ENCODE assay signal across 28 cellular contexts in genomic region chr22:19146215-19146968, GRCh38. TPM values are rescaled to one million over a fixed set of nuclear protein-coding genes. Genes with fewer than 3 reads are reported as not detected.
DNase-seq lines count a peak whose midpoint lies in the region; ATAC-seq and TF ChIP-seq lines count a peak whose summit lies in the region.
"Had no signal": no experiment of that assay in that cellular context is flagged by ENCODE, and none has a peak within 500 bp of the region (broad histone marks: within the 10 kb centered on the region; RNA-seq: fewer than 3 reads in every experiment).

No MANE protein-coding gene starts in this region.

- no peak overlapping the region for H3K4me3 Mint-ChIP-seq in activated CD8-positive, alpha-beta T cell treated with anti-CD3 and anti-CD28 coated beads for 36 hours
- no peak overlapping the region for H3K4me3 Mint-ChIP-seq in activated CD8-positive, alpha-beta T cell treated with anti-CD3 and anti-CD28 coated beads, Interleukin-2, amount 10 ng/mL, durations not matched to agents 7 days and 5 days
- H3K4me3 Mint-ChIP-seq: activated B cell treated with CpG ODN at 0.5 μM for 24 hours; activated CD4-positive, alpha-beta memory T cell treated with anti-CD3 and anti-CD28 coated beads, Interleukin-2, amount 10 ng/mL, durations not matched to agents 7 days and 5 days; activated T-cell treated with anti-CD3 and anti-CD28 coated beads, Interleukin-2, amount 50 U/mL, for 24 hours; natural killer cell; stimulated activated effector memory CD8-positive, alpha-beta T cell treated with anti-CD3 and anti-CD28 coated beads, Interleukin-12 subunit alpha, Interleukin-12 subunit beta, amount 100 ng/mL, for 72 hours had no signal

- peaks cover 41% of the 10 kb centered on the region for H3K27me3 ChIP-seq in osteoblast (ENCODE audit: insufficient read depth, low read length)
- H3K27me3 ChIP-seq in thyroid gland: peaks cover 14% of the 10 kb centered on the region
- peaks cover 4% of the 10 kb centered on the region for H3K27me3 ChIP-seq in ovary

- no peak overlapping the region for H3K4me2 ChIP-seq in OCI-LY7 (ENCODE audit: low read length)
- H3K4me2 ChIP-seq in osteoblast (ENCODE audit: insufficient read depth, low read length): no peak overlapping the region
- H3K4me2 ChIP-seq: SK-N-SH had no signal

- no peak overlapping the region for H3K27ac Mint-ChIP-seq in activated CD8-positive, alpha-beta T cell treated with anti-CD3 and anti-CD28 coated beads for 36 hours
- no peak overlapping the region for H3K27ac Mint-ChIP-seq in activated CD8-positive, alpha-beta T cell treated with anti-CD3 and anti-CD28 coated beads, Interleukin-2, amount 10 ng/mL, durations not matched to agents 7 days and 5 days
- H3K27ac Mint-ChIP-seq: activated B cell treated with CpG ODN at 0.5 μM for 24 hours; activated CD4-positive, alpha-beta memory T cell treated with anti-CD3 and anti-CD28 coated beads, Interleukin-2, amount 10 ng/mL, durations not matched to agents 7 days and 5 days; activated T-cell treated with anti-CD3 and anti-CD28 coated beads, Interleukin-2, amount 50 U/mL, for 24 hours; natural killer cell; stimulated activated effector memory CD8-positive, alpha-beta T cell treated with anti-CD3 and anti-CD28 coated beads, Interleukin-12 subunit alpha, Interleukin-12 subunit beta, amount 100 ng/mL, for 72 hours; T-helper 2 cell treated with Interferon-gamma antibody and Interleukin-4, amounts not matched to agents 5 μg/mL and 100 μg/mL, for 36 hours had no signal

- TF ChIP-seq EP300 in ovary (IDR thresholded peaks at IDR 0.05): no peak

- H2AFZ ChIP-seq in OCI-LY7 (ENCODE audit: low read length): no peak overlapping the region
- H2AFZ ChIP-seq in osteoblast (ENCODE audit: low read length): no peak overlapping the region

- H3K79me2 ChIP-seq in OCI-LY7 (ENCODE audit: insufficient read depth, low read depth, low read length): peaks cover 13% of the 10 kb centered on the region; the same call in 1 of the 2 replicates
- H3K79me2 ChIP-seq in osteoblast (ENCODE audit: insufficient read depth, low read length): peaks cover 23% of the 10 kb centered on the region

- no peak overlapping the region for H3K27ac ChIP-seq in OCI-LY7 (ENCODE audit: low read depth, low read length, poor library complexity, severe bottlenecking)
- H3K27ac ChIP-seq in osteoblast (ENCODE audit: low read depth, low read length): no peak overlapping the region
- H3K27ac ChIP-seq in thyroid gland: no peak overlapping the region
- H3K27ac ChIP-seq in ovary: no peak overlapping the region
- H3K27ac ChIP-seq: cardiac muscle cell, heart left ventricle, Peyer's patch, suprapubic skin had no signal

- no peaks in the 10 kb centered on the region for H3K9me3 Mint-ChIP-seq in activated CD8-positive, alpha-beta T cell treated with anti-CD3 and anti-CD28 coated beads for 36 hours
- no peaks in the 10 kb centered on the region for H3K9me3 Mint-ChIP-seq in activated CD8-positive, alpha-beta T cell treated with anti-CD3 and anti-CD28 coated beads, Interleukin-2, amount 10 ng/mL, durations not matched to agents 7 days and 5 days (ENCODE audit: insufficient read depth)
- H3K9me3 Mint-ChIP-seq: activated B cell treated with CpG ODN at 0.5 μM for 24 hours; activated CD4-positive, alpha-beta memory T cell treated with anti-CD3 and anti-CD28 coated beads, Interleukin-2, amount 10 ng/mL, durations not matched to agents 7 days and 5 days; activated T-cell treated with anti-CD3 and anti-CD28 coated beads, Interleukin-2, amount 50 U/mL, for 24 hours; natural killer cell; stimulated activated effector memory CD8-positive, alpha-beta T cell treated with anti-CD3 and anti-CD28 coated beads, Interleukin-12 subunit alpha, Interleukin-12 subunit beta, amount 100 ng/mL, for 72 hours; T-helper 2 cell treated with Interferon-gamma antibody and Interleukin-4, amounts not matched to agents 5 μg/mL and 100 μg/mL, for 36 hours had no signal

- POLR2A ChIA-PET in activated CD8-positive, alpha-beta T cell treated with anti-CD3 and anti-CD28 coated beads for 36 hours (lab: Charles Lee): interaction anchor here (0.9 to 1.0 kb wide), 2 partner anchors 10 to 106 kb away, joined by 3 to 4 read pairs; no protein-coding TSS in a partner anchor
- POLR2A ChIA-PET in activated CD8-positive, alpha-beta T cell treated with anti-CD3 and anti-CD28 coated beads, Interleukin-2, amount 10 ng/mL, durations not matched to agents 7 days and 5 days (lab: Charles Lee): no interaction called here
- POLR2A ChIA-PET in OCI-LY7 (lab: Charles Lee): interaction anchor here (0.6 to 0.7 kb wide), 3 partner anchors 20 to 773 kb away, joined by 3 to 5 read pairs (median 3); no protein-coding TSS in a partner anchor

- H3K9me3 ChIP-seq in OCI-LY7 (ENCODE audit: low read length): no peaks in the 10 kb centered on the region
- H3K9me3 ChIP-seq in osteoblast (ENCODE audit: low read depth, low read length): no peaks in the 10 kb centered on the region
- no peaks in the 10 kb centered on the region for H3K9me3 ChIP-seq in thyroid gland
- H3K9me3 ChIP-seq in ovary: peaks cover 0 to under 1% of the 10 kb centered on the region in 2 donors
- H3K9me3 ChIP-seq: heart left ventricle, SK-N-SH, suprapubic skin had no signal

- H4K20me1 ChIP-seq in OCI-LY7 (ENCODE audit: insufficient read depth, low read length) (no peaks in the 10 kb centered on the region), osteoblast (ENCODE audit: insufficient read depth, low read length) (peaks cover 6% of the 10 kb centered on the region)

- no peak for TF ChIP-seq POLR2A in thyroid gland (IDR thresholded peaks at IDR 0.05)
- no peak for TF ChIP-seq POLR2A in ovary (IDR thresholded peaks at IDR 0.05)

- H3K9me2 ChIP-seq in OCI-LY7 (ENCODE audit: insufficient read depth, low read length): no peaks in the 10 kb centered on the region
- H3K9me2 ChIP-seq: SK-N-SH had no signal

- TF ChIP-seq CTCF in activated CD8-positive, alpha-beta T cell treated with anti-CD3 and anti-CD28 coated beads for 36 hours (IDR thresholded peaks at IDR 0.05): no peak
- TF ChIP-seq CTCF in OCI-LY7 (conservative IDR thresholded peaks at IDR 0.05; ENCODE audit: low read length) (0 out of 2 replicates have a peak, but pooled peaks have one; percentile 21), osteoblast (IDR thresholded peaks at IDR 0.05; ENCODE audit: extremely low read depth, low read depth, low read length) (no peak), thyroid gland (IDR thresholded peaks at IDR 0.05) (no peak), ovary (IDR thresholded peaks at IDR 0.05) (no peak)

- H3K4me3 ChIP-seq in OCI-LY7 (ENCODE audit: low read depth, low read length, poor library complexity, severe bottlenecking) (no peak overlapping the region), osteoblast (ENCODE audit: insufficient read depth, low read length) (no peak overlapping the region), thyroid gland (replicated peaks in 1 of 3) (no peak overlapping the region), ovary (no peak overlapping the region)
- H3K4me3 ChIP-seq: cardiac muscle cell, heart left ventricle, Peyer's patch, suprapubic skin had no signal

- intact Hi-C loops in activated CD8-positive, alpha-beta T cell treated with anti-CD3 and anti-CD28 coated beads for 36 hours (cut with micrococcal nuclease): no loop called here
- intact Hi-C loops in OCI-LY7 (cut with micrococcal nuclease; ENCODE audit: unreplicated experiment) (loop anchor here (10.0 kb wide), 1 partner anchor 288 kb away; the partner anchor contains the start of genes HIRA and MRPL40), thyroid gland (cut with DNase I) (loop anchor here (10.0 kb wide), 2 partner anchors 288 to 478 kb away; partner anchors contain the start of genes HIRA and MRPL40), ovary (cut with DNase I) (loop anchor here in 1 of 4 donors (5.0 kb wide), 1 partner anchor 486 kb away; no protein-coding TSS in a partner anchor)

- H3K36me3 ChIP-seq in OCI-LY7 (ENCODE audit: insufficient read depth, low read length): peaks cover 8% of the 10 kb centered on the region; the same call in 1 of the 2 replicates
- H3K36me3 ChIP-seq in osteoblast (ENCODE audit: insufficient read depth, low read length): peaks cover 11% of the 10 kb centered on the region
- peaks cover 11 to 13% of the 10 kb centered on the region in 2 donors for H3K36me3 ChIP-seq in thyroid gland
- H3K36me3 ChIP-seq in ovary: no peaks in the 10 kb centered on the region

- peaks cover 11% of the 10 kb centered on the region for H3K36me3 Mint-ChIP-seq in activated CD8-positive, alpha-beta T cell treated with anti-CD3 and anti-CD28 coated beads for 36 hours (ENCODE audit: low read depth)
- peaks cover 18% of the 10 kb centered on the region for H3K36me3 Mint-ChIP-seq in activated CD8-positive, alpha-beta T cell treated with anti-CD3 and anti-CD28 coated beads, Interleukin-2, amount 10 ng/mL, durations not matched to agents 7 days and 5 days (ENCODE audit: low read depth)
- H3K36me3 Mint-ChIP-seq: natural killer cell had no signal

- no peak for ATAC-seq in activated CD8-positive, alpha-beta T cell treated with anti-CD3 and anti-CD28 coated beads for 36 hours
- ATAC-seq in activated CD8-positive, alpha-beta T cell treated with anti-CD3 and anti-CD28 coated beads, Interleukin-2, amount 10 ng/mL, durations not matched to agents 7 days and 5 days: no peak
- ATAC-seq: heart left ventricle; left lobe of liver; natural killer cell; stimulated activated effector memory CD8-positive, alpha-beta T cell treated with anti-CD3 and anti-CD28 coated beads, Interleukin-12 subunit alpha, Interleukin-12 subunit beta, amount 100 ng/mL, for 72 hours had no signal

- WGBS in thyroid gland, 2 donors: 61 to 85% methylated on average over 10 to 11 of the region's 11 CpGs
- 72 to 81% (median 74%) methylated on average over 11 of the region's 11 CpGs for WGBS in ovary, 3 donors

- peak; percentile 11 for DNase-seq in activated CD8-positive, alpha-beta T cell treated with anti-CD3 and anti-CD28 coated beads for 36 hours
- no peak for DNase-seq in activated CD8-positive, alpha-beta T cell treated with anti-CD3 and anti-CD28 coated beads, Interleukin-2, amount 10 ng/mL, durations not matched to agents 7 days and 5 days
- DNase-seq in OCI-LY7 (ENCODE audit: low spot score) (no peak), osteoblast (ENCODE audit: insufficient read length, low spot score, missing footprints) (peak; percentile 45), thyroid gland (no peak), ovary (no peak)
- DNase-seq: activated B cell treated with CpG ODN at 0.5 μM for 24 hours; activated CD4-positive, alpha-beta memory T cell treated with anti-CD3 and anti-CD28 coated beads, Interleukin-2, amount 10 ng/mL, durations not matched to agents 7 days and 5 days; activated naive CD4-positive, alpha-beta T cell treated with Interleukin-2 at 50 U/mL for 16 hours; activated T-cell treated with anti-CD3 and anti-CD28 coated beads, Interleukin-2, amount 50 U/mL, for 24 hours; amniotic stem cell; heart left ventricle; natural killer cell; NCI-H187; NCI-H345; NK-92 treated with Interleukin-12 subunit alpha and Interleukin-12 subunit beta, amount 100 ng/mL, for 24 hours; Peyer's patch; posterior cingulate gyrus; SK-N-SH had no signal

- peaks cover 14% of the 10 kb centered on the region for H3K27me3 Mint-ChIP-seq in activated CD8-positive, alpha-beta T cell treated with anti-CD3 and anti-CD28 coated beads for 36 hours
- H3K27me3 Mint-ChIP-seq in activated CD8-positive, alpha-beta T cell treated with anti-CD3 and anti-CD28 coated beads, Interleukin-2, amount 10 ng/mL, durations not matched to agents 7 days and 5 days (ENCODE audit: low read depth): peaks cover 26% of the 10 kb centered on the region

- BruUV-seq in OCI-LY7 (replicated peaks; lab: Mats Ljungman, UMichigan): no TSS peak

- CTCF ChIA-PET in activated CD8-positive, alpha-beta T cell treated with anti-CD3 and anti-CD28 coated beads for 36 hours (lab: Charles Lee): interaction anchor here (1.0 to 2.2 kb wide), 4 partner anchors 11 to 484 kb away, joined by 4 to 11 read pairs (median 6); partner anchors contain the start of gene SLC25A1
- CTCF ChIA-PET in activated CD8-positive, alpha-beta T cell treated with anti-CD3 and anti-CD28 coated beads, Interleukin-2, amount 10 ng/mL, durations not matched to agents 7 days and 5 days (lab: Charles Lee): interaction anchor here (1.3 kb wide), 1 partner anchor 37 kb away, joined by 3 read pairs; no protein-coding TSS in a partner anchor
- CTCF ChIA-PET in OCI-LY7 (lab: Charles Lee; ENCODE audit: unreplicated experiment): no interaction called here

- peaks cover 18% of the 10 kb centered on the region for H3K4me1 Mint-ChIP-seq in activated CD8-positive, alpha-beta T cell treated with anti-CD3 and anti-CD28 coated beads for 36 hours (ENCODE audit: low read depth)
- H3K4me1 Mint-ChIP-seq in activated CD8-positive, alpha-beta T cell treated with anti-CD3 and anti-CD28 coated beads, Interleukin-2, amount 10 ng/mL, durations not matched to agents 7 days and 5 days (ENCODE audit: low read depth): peaks cover 21% of the 10 kb centered on the region

- peaks cover 9% of the 10 kb centered on the region for H3K4me1 ChIP-seq in OCI-LY7 (ENCODE audit: insufficient read depth, low read length, poor library complexity, severe bottlenecking)
- peaks cover 5% of the 10 kb centered on the region for H3K4me1 ChIP-seq in osteoblast (ENCODE audit: insufficient read depth, low read length)
- H3K4me1 ChIP-seq in thyroid gland: peaks cover 5 to 17% of the 10 kb centered on the region in 2 donors
- peaks cover 2% of the 10 kb centered on the region for H3K4me1 ChIP-seq in ovary (ENCODE audit: insufficient read depth)

RNA-seq across cellular contexts. Expression of gene ESS2, which starts 1.9 kb away (rescaled TPM):
- total RNA-seq in activated CD8-positive, alpha-beta T cell treated with anti-CD3 and anti-CD28 coated beads for 36 hours: 10 to 100 TPM; 11.7 to 12.9 TPM
- 10 to 100 TPM; 18.8 to 19.6 TPM for total RNA-seq in activated CD8-positive, alpha-beta T cell treated with anti-CD3 and anti-CD28 coated beads, Interleukin-2, amount 10 ng/mL, durations not matched to agents 7 days and 5 days
- total RNA-seq in OCI-LY7 (2014; rRNA removed; shearing (Covaris generic)): 8.0 and 13.4 TPM in 2 replicates
- 14.1 and 15.7 TPM in 2 replicates for total RNA-seq in OCI-LY7 (2022)
- total RNA-seq in osteoblast: 19.4 and 22.1 TPM in 2 replicates
- 10 to 100 TPM; 12.1 to 17.7 (median 15.0) TPM for total RNA-seq in thyroid gland
- 10 to 100 TPM; 12.8 to 20.2 (median 14.0) TPM for total RNA-seq in ovary
- polyA plus RNA-seq in ovary: 10 to 100 TPM in 1 of 2 donors, 1 to 10 TPM in 1; 4.4 to 18.5 TPM

RNA-seq across cellular contexts. Expression of gene GSC2, which starts 3.7 kb away (rescaled TPM):
- total RNA-seq in activated CD8-positive, alpha-beta T cell treated with anti-CD3 and anti-CD28 coated beads for 36 hours: not detected
- total RNA-seq in activated CD8-positive, alpha-beta T cell treated with anti-CD3 and anti-CD28 coated beads, Interleukin-2, amount 10 ng/mL, durations not matched to agents 7 days and 5 days: not detected
- total RNA-seq in OCI-LY7 (2014; rRNA removed; shearing (Covaris generic)): not detected in 2 replicates
- total RNA-seq in OCI-LY7 (2022) (not detected in 2 replicates), osteoblast (not detected in 2 replicates), thyroid gland (not detected), ovary (not detected)
- polyA plus RNA-seq in ovary: not detected
- total RNA-seq: A673; activated B cell treated with CpG ODN at 0.5 μM for 24 hours; activated CD4-positive, alpha-beta memory T cell treated with anti-CD3 and anti-CD28 coated beads, Interleukin-2, amount 10 ng/mL, durations not matched to agents 7 days and 5 days; cardiac muscle cell; endothelial cell of umbilical vein; heart left ventricle; left lobe of liver; mesenteric fat pad; natural killer cell; Peyer's patch; suprapubic skin had no signal
- polyA plus RNA-seq: BJ, cardiac muscle cell, endothelial cell of umbilical vein, heart left ventricle, SK-N-SH had no signal

RNA-seq across cellular contexts. Expression of gene TSSK2, which starts 15.3 kb away (rescaled TPM):
- not detected for total RNA-seq in activated CD8-positive, alpha-beta T cell treated with anti-CD3 and anti-CD28 coated beads for 36 hours
- total RNA-seq in activated CD8-positive, alpha-beta T cell treated with anti-CD3 and anti-CD28 coated beads, Interleukin-2, amount 10 ng/mL, durations not matched to agents 7 days and 5 days: not detected
- not detected in 2 replicates for total RNA-seq in OCI-LY7 (2014; rRNA removed; shearing (Covaris generic))
- total RNA-seq in OCI-LY7 (2022) (not detected in 2 replicates), osteoblast (not detected in 2 replicates), thyroid gland (under 1 TPM in 3 of 4 donors, not detected in 1; 0.59 to 0.94 (median 0.78) TPM), ovary (not detected)
- polyA plus RNA-seq in ovary: under 1 TPM in 1 of 2 donors, not detected in 1; 0.05 TPM
- total RNA-seq: A673; activated CD4-positive, alpha-beta memory T cell treated with anti-CD3 and anti-CD28 coated beads, Interleukin-2, amount 10 ng/mL, durations not matched to agents 7 days and 5 days; cardiac muscle cell; endothelial cell of umbilical vein; left lobe of liver; mesenteric fat pad; natural killer cell; suprapubic skin had no signal
- polyA plus RNA-seq: BJ, cardiac muscle cell, endothelial cell of umbilical vein, SK-N-SH had no signal

RNA-seq across cellular contexts. Expression of gene DGCR2, which starts 24.2 kb away (rescaled TPM):
- total RNA-seq in activated CD8-positive, alpha-beta T cell treated with anti-CD3 and anti-CD28 coated beads for 36 hours: 10 to 100 TPM; 18.0 to 20.0 TPM
- 10 to 100 TPM; 30.5 to 34.2 TPM for total RNA-seq in activated CD8-positive, alpha-beta T cell treated with anti-CD3 and anti-CD28 coated beads, Interleukin-2, amount 10 ng/mL, durations not matched to agents 7 days and 5 days
- total RNA-seq in OCI-LY7 (2014; rRNA removed; shearing (Covaris generic)): 26.6 and 29.7 TPM in 2 replicates
- total RNA-seq in OCI-LY7 (2022): 26.9 and 27.6 TPM in 2 replicates
- total RNA-seq in osteoblast: 40.7 and 43.4 TPM in 2 replicates
- total RNA-seq in thyroid gland: 100 to 1,000 TPM in 1 of 4 donors, 10 to 100 TPM in 3; 49.3 to 106 (median 86.9) TPM
- total RNA-seq in ovary: 10 to 100 TPM; 31.7 to 71.9 (median 60.2) TPM
- 10 to 100 TPM; 23.9 to 51.2 TPM for polyA plus RNA-seq in ovary

RNA-seq across cellular contexts. Expression of gene SLC25A1, which starts 32.1 kb away (rescaled TPM):
- total RNA-seq in activated CD8-positive, alpha-beta T cell treated with anti-CD3 and anti-CD28 coated beads for 36 hours: 10 to 100 TPM; 56.4 to 57.6 TPM
- total RNA-seq in activated CD8-positive, alpha-beta T cell treated with anti-CD3 and anti-CD28 coated beads, Interleukin-2, amount 10 ng/mL, durations not matched to agents 7 days and 5 days: 10 to 100 TPM; 69.1 to 73.0 TPM
- total RNA-seq in OCI-LY7 (2014; rRNA removed; shearing (Covaris generic)): 52.4 and 59.5 TPM in 2 replicates
- total RNA-seq in OCI-LY7 (2022): 106 and 117 TPM in 2 replicates
- 63.7 and 69.2 TPM in 2 replicates for total RNA-seq in osteoblast
- total RNA-seq in thyroid gland: 10 to 100 TPM; 38.7 to 79.9 (median 62.1) TPM
- total RNA-seq in ovary: 10 to 100 TPM; 36.0 to 90.7 (median 76.4) TPM
- polyA plus RNA-seq in ovary: 10 to 100 TPM; 15.8 to 42.6 TPM

Comparison
In these comparisons a context has a peak if more than half of its experiments do, and no peak if none do; other contexts are left out.
1. DNase-seq: peak in activated CD8-positive, alpha-beta T cell treated with anti-CD3 and anti-CD28 coated beads for 36 hours (single experiment) and osteoblast (single experiment); none in activated CD8-positive, alpha-beta T cell treated with anti-CD3 and anti-CD28 coated beads, Interleukin-2, amount 10 ng/mL, durations not matched to agents 7 days and 5 days (single experiment), OCI-LY7 (single experiment), thyroid gland (0 of 2) and ovary (0 of 5).